In genomic region chr17:42679001-42679491, GRCh38 we compare ENCODE assay signal across 8 cellular contexts. TPM values are rescaled to one million over a fixed set of nuclear protein-coding genes. Genes with fewer than 3 reads are reported as not detected.
DNase-seq lines count a peak whose midpoint lies in the region; ATAC-seq and TF ChIP-seq lines count a peak whose summit lies in the region.

No MANE protein-coding gene starts in this region.

- no peaks in the 10 kb centered on the region for H3K27me3 ChIP-seq in cardiac muscle cell
- no peaks in the 10 kb centered on the region for H3K27me3 ChIP-seq in parathyroid adenoma (ENCODE audit: control insufficient read depth, insufficient read depth, low read length)

- peak overlapping the region; percentile 95 for H3K4me2 ChIP-seq in parathyroid adenoma (ENCODE audit: low read length)

- DNase-seq in cardiac muscle cell (ENCODE audit: low read depth in 1 of 2, low spot score in 1 of 2) = peak; percentile 62 to 78
- DNase-seq in cardiac septum (ENCODE audit: low spot score) = no peak
- peak; percentile 88 for DNase-seq in NCI-H2171 treated with DMSO at 0.1 percent for 48 hours (lab: John Stamatoyannopoulos, UW)
- peak; percentile 59 for DNase-seq in activated CD8-positive, alpha-beta memory T cell treated with anti-CD3 and anti-CD28 coated beads, Interleukin-2, amount 10 ng/mL, durations not matched to agents 7 days and 5 days
- peak; percentile 55 for DNase-seq in fibroblast of pulmonary artery (ENCODE audit: low read depth)
- DNase-seq in T-helper 9 cell = no peak

- H3K36me3 ChIP-seq in cardiac muscle cell = no peaks in the 10 kb centered on the region
- H3K36me3 ChIP-seq in parathyroid adenoma (ENCODE audit: control insufficient read depth, insufficient read depth, low read length) = no peaks in the 10 kb centered on the region

- CTCF ChIA-PET in activated CD8-positive, alpha-beta memory T cell treated with anti-CD3 and anti-CD28 coated beads, Interleukin-2, amount 10 ng/mL, durations not matched to agents 7 days and 5 days (lab: Charles Lee) = interaction anchor here (0.5 to 6.2 kb wide), 11 partner anchors 9 to 146 kb away, joined by 3 to 92 read pairs (median 4); partner anchors contain the start of genes PSMC3IP, RETREG3, TUBG1 and TUBG2

- H3K4me3 ChIP-seq in cardiac muscle cell = peak overlapping the region; percentile 70
- peak overlapping the region; percentile 22 for H3K4me3 ChIP-seq in fibroblast of pulmonary artery (replicated peaks; ENCODE audit: low read depth, low read length)
- peak overlapping the region; percentile 88 for H3K4me3 ChIP-seq in parathyroid adenoma (ENCODE audit: low read depth, low read length)

- peak overlapping the region; percentile 49 for H3K9ac ChIP-seq in parathyroid adenoma

- peak overlapping the region; percentile 85 for H3K27ac Mint-ChIP-seq in activated CD8-positive, alpha-beta memory T cell treated with anti-CD3 and anti-CD28 coated beads, Interleukin-2, amount 10 ng/mL, durations not matched to agents 7 days and 5 days

- H3K9me3 Mint-ChIP-seq in activated CD8-positive, alpha-beta memory T cell treated with anti-CD3 and anti-CD28 coated beads, Interleukin-2, amount 10 ng/mL, durations not matched to agents 7 days and 5 days (ENCODE audit: low read depth) = no peaks in the 10 kb centered on the region

- intact Hi-C loops in cardiac septum (cut with DNase I) = loop anchor here (1.0 to 2.0 kb wide), 2 partner anchors 60 to 101 kb away; no protein-coding TSS in a partner anchor

- H3K9me3 ChIP-seq in cardiac muscle cell (ENCODE audit: low read depth) (no peaks in the 10 kb centered on the region), parathyroid adenoma (ENCODE audit: control insufficient read depth, low read length) (no peaks in the 10 kb centered on the region)

- peak overlapping the region; percentile 96 for H3K27ac ChIP-seq in cardiac muscle cell
- peak overlapping the region; percentile 97 for H3K27ac ChIP-seq in parathyroid adenoma

- H3K27me3 Mint-ChIP-seq in activated CD8-positive, alpha-beta memory T cell treated with anti-CD3 and anti-CD28 coated beads, Interleukin-2, amount 10 ng/mL, durations not matched to agents 7 days and 5 days = peaks cover 54% of the 10 kb centered on the region

- H3K4me1 ChIP-seq in cardiac muscle cell (ENCODE audit: low read depth) (peaks cover 34% of the 10 kb centered on the region), parathyroid adenoma (peaks cover 17% of the 10 kb centered on the region)

- ATAC-seq in activated CD8-positive, alpha-beta memory T cell treated with anti-CD3 and anti-CD28 coated beads, Interleukin-2, amount 10 ng/mL, durations not matched to agents 7 days and 5 days = peak; percentile 2
- no peak for ATAC-seq in HG03378 (IDR thresholded peaks at IDR 0.05; ENCODE audit: unreplicated experiment)

- H3K79me2 ChIP-seq in parathyroid adenoma = peaks cover 9% of the 10 kb centered on the region

- peak overlapping the region; percentile 73 for H3K4me3 Mint-ChIP-seq in activated CD8-positive, alpha-beta memory T cell treated with anti-CD3 and anti-CD28 coated beads, Interleukin-2, amount 10 ng/mL, durations not matched to agents 7 days and 5 days

- peak overlapping the region; percentile 85 for H2AFZ ChIP-seq in parathyroid adenoma

- H3K4me1 Mint-ChIP-seq in activated CD8-positive, alpha-beta memory T cell treated with anti-CD3 and anti-CD28 coated beads, Interleukin-2, amount 10 ng/mL, durations not matched to agents 7 days and 5 days = peaks cover 70% of the 10 kb centered on the region

- H3K36me3 Mint-ChIP-seq in activated CD8-positive, alpha-beta memory T cell treated with anti-CD3 and anti-CD28 coated beads, Interleukin-2, amount 10 ng/mL, durations not matched to agents 7 days and 5 days = no peaks in the 10 kb centered on the region

- TF ChIP-seq CTCF in cardiac muscle cell (IDR thresholded peaks at IDR 0.05; ENCODE audit: low read depth, low read length) = no peak
- TF ChIP-seq CTCF in fibroblast of pulmonary artery (IDR thresholded peaks at IDR 0.05; ENCODE audit: low read length, missing control alignments) = no peak
- TF ChIP-seq CTCF in parathyroid adenoma (IDR thresholded peaks at IDR 0.05) = no peak

RNA-seq across cellular contexts. Expression of gene PLEKHH3, which starts 2.3 kb away (rescaled TPM):
- total RNA-seq in cardiac muscle cell = 50.3 and 79.1 TPM in 2 replicates
- 54.7 and 95.6 TPM in 2 replicates for polyA plus RNA-seq in cardiac muscle cell
- total RNA-seq in cardiac septum = 20.2 TPM
- 1 to 10 TPM; 1.3 to 1.4 TPM for total RNA-seq in activated CD8-positive, alpha-beta memory T cell treated with anti-CD3 and anti-CD28 coated beads, Interleukin-2, amount 10 ng/mL, durations not matched to agents 7 days and 5 days

RNA-seq across cellular contexts. Expression of gene CCR10, which starts 2.6 kb away (rescaled TPM):
- total RNA-seq in cardiac muscle cell = 5.8 and 13.5 TPM in 2 replicates
- polyA plus RNA-seq in cardiac muscle cell = 16.3 and 21.1 TPM in 2 replicates
- 1.2 TPM for total RNA-seq in cardiac septum
- total RNA-seq in activated CD8-positive, alpha-beta memory T cell treated with anti-CD3 and anti-CD28 coated beads, Interleukin-2, amount 10 ng/mL, durations not matched to agents 7 days and 5 days = under 1 TPM in 1 of 2 experiments, not detected in 1; 0.45 TPM

RNA-seq across cellular contexts. Expression of gene CNTNAP1, which starts 3.3 kb away (rescaled TPM):
- total RNA-seq in cardiac muscle cell (15.4 and 17.9 TPM in 2 replicates), cardiac septum (7.0 TPM)
- polyA plus RNA-seq in cardiac muscle cell = 3.5 and 3.9 TPM in 2 replicates
- total RNA-seq in activated CD8-positive, alpha-beta memory T cell treated with anti-CD3 and anti-CD28 coated beads, Interleukin-2, amount 10 ng/mL, durations not matched to agents 7 days and 5 days = 1 to 10 TPM in 1 of 2 experiments, under 1 TPM in 1; 0.61 to 1.9 TPM

RNA-seq across cellular contexts. Expression of gene TUBG2, which starts 20.0 kb away (rescaled TPM):
- total RNA-seq in cardiac muscle cell = 47.1 and 62.7 TPM in 2 replicates
- 67.4 and 83.1 TPM in 2 replicates for polyA plus RNA-seq in cardiac muscle cell
- 21.9 TPM for total RNA-seq in cardiac septum
- total RNA-seq in activated CD8-positive, alpha-beta memory T cell treated with anti-CD3 and anti-CD28 coated beads, Interleukin-2, amount 10 ng/mL, durations not matched to agents 7 days and 5 days = 10 to 100 TPM; 13.5 to 14.6 TPM

Comparison
In these comparisons a context has a peak if more than half of its experiments do, and no peak if none do; other contexts are left out.
1. DNase-seq: peak in cardiac muscle cell (2 of 2), NCI-H2171 treated with DMSO at 0.1 percent for 48 hours (single experiment), activated CD8-positive, alpha-beta memory T cell treated with anti-CD3 and anti-CD28 coated beads, Interleukin-2, amount 10 ng/mL, durations not matched to agents 7 days and 5 days (single experiment) and fibroblast of pulmonary artery (single experiment); none in cardiac septum (single experiment) and T-helper 9 cell (single experiment).
2. H3K4me3 ChIP-seq: peak in every context shown above with its lines; median percentile 88 in parathyroid adenoma; 70 in cardiac muscle cell; 22 in fibroblast of pulmonary artery.